Comparison of ENCODE assay signal across 1 cellular context in the genomic region with DNA sequence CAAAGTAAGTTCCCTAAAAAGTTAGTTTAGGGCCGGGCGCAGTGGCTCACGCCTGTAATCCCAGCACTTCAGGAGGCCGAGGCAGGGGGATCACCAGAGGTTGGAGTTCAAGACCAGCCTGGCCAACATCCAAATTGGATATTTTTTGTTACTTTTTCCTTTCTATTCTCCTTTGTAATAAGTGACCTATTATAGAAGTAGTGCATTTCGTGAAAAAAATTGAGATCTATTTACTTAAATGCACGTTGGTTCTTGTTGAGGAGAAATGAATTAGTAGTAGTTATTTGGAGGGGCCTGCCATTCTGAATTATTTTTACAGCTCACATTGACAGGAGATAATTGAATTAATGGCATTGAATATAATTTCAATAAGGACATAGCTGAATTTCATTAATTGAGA.
TF ChIP-seq lines count a peak whose summit lies in the region.

No MANE protein-coding gene starts in this region.

TF ChIP-seq in H1, 55 proteins besides CTCF, POLR2A, EP300 and RAD21:
- TF ChIP-seq CTBP2 (IDR thresholded peaks at IDR 0.05; ENCODE audit: borderline replicate concordance, insufficient read depth, insufficient read length, low read length) (no peak), KDM1A (IDR thresholded peaks at IDR 0.05; ENCODE audit: borderline replicate concordance, low read length) (no peak), YY1 (IDR thresholded peaks at IDR 0.05; ENCODE audit: low read depth, low read length) (no peak), NANOG (IDR thresholded peaks at IDR 0.05; ENCODE audit: insufficient read depth, low read depth, low read length, poor library complexity, severe bottlenecking) (no peak), POLR2AphosphoS5 (IDR thresholded peaks at IDR 0.05; ENCODE audit: low read depth, low read length) (no peak), JUND (IDR thresholded peaks at IDR 0.05; ENCODE audit: low read length) (no peak), TAF7 (optimal IDR thresholded peaks at IDR 0.05; ENCODE audit: borderline replicate concordance, low read depth, low read length) (no peak)
